ENCODE assay signal across 18 cellular contexts in the genomic region with DNA sequence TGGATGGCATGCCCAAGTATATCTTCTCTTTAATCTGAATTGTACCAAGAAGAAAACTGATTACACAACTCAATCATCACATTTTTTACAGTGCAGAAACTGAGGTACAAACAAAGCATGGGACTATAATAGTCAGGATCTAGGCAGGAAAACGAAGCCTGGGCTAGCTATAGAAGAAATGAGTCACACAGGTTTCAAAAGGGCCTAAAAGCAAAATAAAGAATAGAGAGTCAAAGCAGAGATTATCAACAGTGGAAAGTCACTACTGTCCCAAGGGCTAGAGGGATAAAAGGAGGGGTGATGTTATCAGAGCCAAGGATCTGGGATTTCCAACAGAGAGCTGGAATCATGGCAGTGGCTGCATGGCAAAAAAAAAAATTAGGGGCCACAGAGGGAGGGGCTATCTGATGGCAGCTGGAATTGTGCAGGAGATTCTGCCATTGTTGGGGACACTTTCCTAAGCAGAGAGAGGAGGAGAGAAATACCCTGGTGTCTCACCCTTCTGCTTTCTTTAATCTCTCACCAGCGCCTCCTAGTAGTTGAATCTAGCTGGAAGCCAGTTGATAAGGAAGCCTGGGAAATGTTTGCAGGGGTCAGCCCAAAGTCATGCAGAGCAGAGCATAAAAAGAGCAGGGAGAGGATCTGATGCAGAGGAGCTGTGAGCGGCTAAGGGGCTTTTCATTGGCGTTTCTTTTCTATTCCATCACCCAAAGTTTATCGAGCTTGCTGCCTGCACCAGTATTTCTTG.
DNase-seq lines count a peak whose midpoint lies in the region; ATAC-seq and TF ChIP-seq lines count a peak whose summit lies in the region.
"Had no signal": no experiment of that assay in that cellular context is flagged by ENCODE, and none has a peak within 500 bp of the region (broad histone marks: within the 10 kb centered on the region; RNA-seq: fewer than 3 reads in every experiment).

No MANE protein-coding gene starts in this region.

- no peaks in the 10 kb centered on the region for H3K36me3 ChIP-seq in H7 (replicated peaks; ENCODE audit: control insufficient read depth, insufficient read depth, low read length)

- H3K4me1 Mint-ChIP-seq in WTC11 = no peaks in the 10 kb centered on the region
- H3K4me1 Mint-ChIP-seq: CD4-positive, CD25-positive, alpha-beta regulatory T cell had no signal

- CTCF ChIA-PET in WTC11 (lab: Charles Lee) = interaction anchor here (0.8 to 1.1 kb wide), 6 partner anchors 11 to 640 kb away, joined by 3 to 4 read pairs (median 4); no protein-coding TSS in a partner anchor

- no peaks in the 10 kb centered on the region for H3K27me3 ChIP-seq in H7 (ENCODE audit: control insufficient read depth, insufficient read depth, low read length)

- H3K9me3 Mint-ChIP-seq in WTC11 = peaks cover 9% of the 10 kb centered on the region

- TF ChIP-seq CTCF in WTC11 (IDR thresholded peaks at IDR 0.05) = no peak
- TF ChIP-seq CTCF in fibroblast of pulmonary artery (IDR thresholded peaks at IDR 0.05; ENCODE audit: low read length, missing control alignments) = no peak

- POLR2A ChIA-PET in WTC11 (lab: Charles Lee) = no interaction called here

- H3K27ac Mint-ChIP-seq in WTC11 = no peak overlapping the region
- H3K27ac Mint-ChIP-seq: CD4-positive, CD25-positive, alpha-beta regulatory T cell had no signal

- H3K27me3 Mint-ChIP-seq in WTC11 (ENCODE audit: low read depth) = no peaks in the 10 kb centered on the region

- H3K4me3 ChIP-seq in H7 (ENCODE audit: insufficient read depth, low read depth, low read length) = no peak overlapping the region
- no peak overlapping the region for H3K4me3 ChIP-seq in fibroblast of pulmonary artery (replicated peaks; ENCODE audit: low read depth, low read length)

- peak; percentile 85 for ATAC-seq in WTC11

- H3K4me3 Mint-ChIP-seq in WTC11 = no peak overlapping the region
- H3K4me3 Mint-ChIP-seq: CD4-positive, CD25-positive, alpha-beta regulatory T cell had no signal

- DNase-seq in EH (ENCODE audit: low read depth) = peak; percentile 12
- DNase-seq in H7 = peak; percentile 25
- no peak for DNase-seq in WTC11 (ENCODE audit: low spot score)
- DNase-seq in fibroblast of pulmonary artery (ENCODE audit: low read depth) = peak; percentile 8
- DNase-seq in G401 (ENCODE audit: low spot score) = no peak
- no peak for DNase-seq in DMS79 treated with DMSO at 0.1 percent for 48 hours (lab: John Stamatoyannopoulos, UW)
- DNase-seq in T1000 (lab: John Stamatoyannopoulos, UW) = no peak
- no peak for DNase-seq in GDM1 (lab: John Stamatoyannopoulos, UW)
- DNase-seq: ACHN; CD4-positive, CD25-positive, alpha-beta regulatory T cell; DMS53; GF-D8; GOT3; Kasumi-1; NCI-H1417; NCI-H1930; NCI-H2171 treated with DMSO at 0.1 percent for 48 hours; NCI-H510A treated with DMSO at 0.1 percent for 48 hours had no signal

- in situ Hi-C loops in G401 (cut with HindIII; ENCODE audit: low sequenced_read_pairs) = no loop called here

- H3K36me3 Mint-ChIP-seq in WTC11 = no peaks in the 10 kb centered on the region
- H3K36me3 Mint-ChIP-seq: CD4-positive, CD25-positive, alpha-beta regulatory T cell had no signal

TF ChIP-seq in WTC11, 78 proteins besides CTCF, POLR2A, EP300 and RAD21 (continues in another document):
- TF ChIP-seq NR1H2 (CRISPR knock-in tag; IDR thresholded peaks at IDR 0.05) (no peak), GRHL2 (CRISPR knock-in tag; IDR thresholded peaks at IDR 0.05; ENCODE audit: insufficient replicate concordance, severe bottlenecking) (no peak), ZNF138 (CRISPR knock-in tag; conservative IDR thresholded peaks at IDR 0.05) (no peak), CREB1 (CRISPR knock-in tag; IDR thresholded peaks at IDR 0.05) (no peak), SOX15 (CRISPR knock-in tag; IDR thresholded peaks at IDR 0.05) (no peak), KAT7 (CRISPR knock-in tag; IDR thresholded peaks at IDR 0.05; ENCODE audit: borderline replicate concordance) (no peak), TEAD1 (CRISPR knock-in tag; IDR thresholded peaks at IDR 0.05) (no peak), ELF4 (CRISPR knock-in tag; IDR thresholded peaks at IDR 0.05; ENCODE audit: low read depth) (no peak), SMAD4 (CRISPR knock-in tag; IDR thresholded peaks at IDR 0.05) (no peak)
- TF ChIP-seq, protein P1, sequence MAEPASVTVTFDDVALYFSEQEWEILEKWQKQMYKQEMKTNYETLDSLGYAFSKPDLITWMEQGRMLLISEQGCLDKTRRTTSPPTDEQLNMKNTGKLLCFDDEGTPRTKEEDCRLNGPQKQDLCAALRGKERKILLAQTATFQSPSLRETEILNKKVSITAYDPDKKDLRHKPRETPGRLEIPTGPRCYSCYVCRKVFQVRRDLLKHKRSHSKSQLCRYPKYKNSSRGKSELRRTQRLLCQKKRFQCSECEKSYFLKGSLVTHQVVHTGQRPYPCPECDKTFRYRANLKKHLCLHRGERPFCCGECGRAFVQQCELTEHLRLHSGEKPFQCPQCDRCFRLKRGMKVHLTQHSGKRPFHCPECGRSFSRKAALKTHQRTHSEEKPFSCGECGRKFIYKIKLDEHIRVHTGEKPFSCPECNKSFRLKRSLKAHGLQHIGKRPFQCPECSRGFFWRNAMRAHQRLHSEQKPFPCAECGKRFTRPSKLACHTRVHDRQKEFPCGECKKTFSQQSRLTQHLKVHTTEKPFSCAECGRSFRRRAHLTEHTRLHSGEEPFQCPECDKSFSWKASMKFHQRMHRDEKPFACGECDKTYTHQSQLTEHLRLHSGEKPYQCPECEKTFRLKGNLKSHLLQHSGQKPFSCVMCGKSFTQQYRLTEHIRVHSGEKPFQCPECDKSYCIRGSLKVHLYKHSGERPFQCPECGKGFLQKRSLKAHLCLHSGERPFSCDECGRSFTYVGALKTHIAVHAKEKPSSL (CRISPR knock-in tag; conservative IDR thresholded peaks at IDR 0.05) = no peak
- TF ChIP-seq, protein P2, sequence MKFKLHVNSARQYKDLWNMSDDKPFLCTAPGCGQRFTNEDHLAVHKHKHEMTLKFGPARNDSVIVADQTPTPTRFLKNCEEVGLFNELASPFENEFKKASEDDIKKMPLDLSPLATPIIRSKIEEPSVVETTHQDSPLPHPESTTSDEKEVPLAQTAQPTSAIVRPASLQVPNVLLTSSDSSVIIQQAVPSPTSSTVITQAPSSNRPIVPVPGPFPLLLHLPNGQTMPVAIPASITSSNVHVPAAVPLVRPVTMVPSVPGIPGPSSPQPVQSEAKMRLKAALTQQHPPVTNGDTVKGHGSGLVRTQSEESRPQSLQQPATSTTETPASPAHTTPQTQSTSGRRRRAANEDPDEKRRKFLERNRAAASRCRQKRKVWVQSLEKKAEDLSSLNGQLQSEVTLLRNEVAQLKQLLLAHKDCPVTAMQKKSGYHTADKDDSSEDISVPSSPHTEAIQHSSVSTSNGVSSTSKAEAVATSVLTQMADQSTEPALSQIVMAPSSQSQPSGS (CRISPR knock-in tag; IDR thresholded peaks at IDR 0.05; ENCODE audit: borderline replicate concordance, low read depth) = no peak
- TF ChIP-seq, protein P3, sequence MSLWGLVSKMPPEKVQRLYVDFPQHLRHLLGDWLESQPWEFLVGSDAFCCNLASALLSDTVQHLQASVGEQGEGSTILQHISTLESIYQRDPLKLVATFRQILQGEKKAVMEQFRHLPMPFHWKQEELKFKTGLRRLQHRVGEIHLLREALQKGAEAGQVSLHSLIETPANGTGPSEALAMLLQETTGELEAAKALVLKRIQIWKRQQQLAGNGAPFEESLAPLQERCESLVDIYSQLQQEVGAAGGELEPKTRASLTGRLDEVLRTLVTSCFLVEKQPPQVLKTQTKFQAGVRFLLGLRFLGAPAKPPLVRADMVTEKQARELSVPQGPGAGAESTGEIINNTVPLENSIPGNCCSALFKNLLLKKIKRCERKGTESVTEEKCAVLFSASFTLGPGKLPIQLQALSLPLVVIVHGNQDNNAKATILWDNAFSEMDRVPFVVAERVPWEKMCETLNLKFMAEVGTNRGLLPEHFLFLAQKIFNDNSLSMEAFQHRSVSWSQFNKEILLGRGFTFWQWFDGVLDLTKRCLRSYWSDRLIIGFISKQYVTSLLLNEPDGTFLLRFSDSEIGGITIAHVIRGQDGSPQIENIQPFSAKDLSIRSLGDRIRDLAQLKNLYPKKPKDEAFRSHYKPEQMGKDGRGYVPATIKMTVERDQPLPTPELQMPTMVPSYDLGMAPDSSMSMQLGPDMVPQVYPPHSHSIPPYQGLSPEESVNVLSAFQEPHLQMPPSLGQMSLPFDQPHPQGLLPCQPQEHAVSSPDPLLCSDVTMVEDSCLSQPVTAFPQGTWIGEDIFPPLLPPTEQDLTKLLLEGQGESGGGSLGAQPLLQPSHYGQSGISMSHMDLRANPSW (CRISPR knock-in tag; conservative IDR thresholded peaks at IDR 0.05; ENCODE audit: low read depth) = no peak
- TF ChIP-seq, protein P4, sequence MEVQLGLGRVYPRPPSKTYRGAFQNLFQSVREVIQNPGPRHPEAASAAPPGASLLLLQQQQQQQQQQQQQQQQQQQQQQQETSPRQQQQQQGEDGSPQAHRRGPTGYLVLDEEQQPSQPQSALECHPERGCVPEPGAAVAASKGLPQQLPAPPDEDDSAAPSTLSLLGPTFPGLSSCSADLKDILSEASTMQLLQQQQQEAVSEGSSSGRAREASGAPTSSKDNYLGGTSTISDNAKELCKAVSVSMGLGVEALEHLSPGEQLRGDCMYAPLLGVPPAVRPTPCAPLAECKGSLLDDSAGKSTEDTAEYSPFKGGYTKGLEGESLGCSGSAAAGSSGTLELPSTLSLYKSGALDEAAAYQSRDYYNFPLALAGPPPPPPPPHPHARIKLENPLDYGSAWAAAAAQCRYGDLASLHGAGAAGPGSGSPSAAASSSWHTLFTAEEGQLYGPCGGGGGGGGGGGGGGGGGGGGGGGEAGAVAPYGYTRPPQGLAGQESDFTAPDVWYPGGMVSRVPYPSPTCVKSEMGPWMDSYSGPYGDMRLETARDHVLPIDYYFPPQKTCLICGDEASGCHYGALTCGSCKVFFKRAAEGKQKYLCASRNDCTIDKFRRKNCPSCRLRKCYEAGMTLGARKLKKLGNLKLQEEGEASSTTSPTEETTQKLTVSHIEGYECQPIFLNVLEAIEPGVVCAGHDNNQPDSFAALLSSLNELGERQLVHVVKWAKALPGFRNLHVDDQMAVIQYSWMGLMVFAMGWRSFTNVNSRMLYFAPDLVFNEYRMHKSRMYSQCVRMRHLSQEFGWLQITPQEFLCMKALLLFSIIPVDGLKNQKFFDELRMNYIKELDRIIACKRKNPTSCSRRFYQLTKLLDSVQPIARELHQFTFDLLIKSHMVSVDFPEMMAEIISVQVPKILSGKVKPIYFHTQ (CRISPR knock-in tag; IDR thresholded peaks at IDR 0.05) = no peak

Comparison
In these comparisons a context has a peak if more than half of its experiments do, and no peak if none do; other contexts are left out.
1. DNase-seq: peak in EH (single experiment), H7 (single experiment) and fibroblast of pulmonary artery (single experiment); none in WTC11 (single experiment), G401 (single experiment), DMS79 treated with DMSO at 0.1 percent for 48 hours (single experiment), T1000 (single experiment) and GDM1 (single experiment).